ENCODE assay signal across 1 cellular context in genomic region chr1:214976665-214977064, GRCh38.
TF ChIP-seq lines count a peak whose summit lies in the region.

No MANE protein-coding gene starts in this region.

TF ChIP-seq in GM23338, 12 proteins besides CTCF, POLR2A, EP300 and RAD21 (continued from another document):
- TF ChIP-seq ZNF462 (CRISPR knock-in tag; IDR thresholded peaks at IDR 0.05), result no peak
- no peak for TF ChIP-seq EZH2 (IDR thresholded peaks at IDR 0.05; ENCODE audit: low read depth, unreplicated experiment)
- TF ChIP-seq EZH2phosphoT487 (IDR thresholded peaks at IDR 0.05; ENCODE audit: unreplicated experiment), result no peak
- TF ChIP-seq STAT1 (IDR thresholded peaks at IDR 0.05; ENCODE audit: unreplicated experiment), result no peak
- no peak for TF ChIP-seq ZNF331 (CRISPR knock-in tag; IDR thresholded peaks at IDR 0.05; ENCODE audit: low read depth)
- no peak for TF ChIP-seq CREB1 (CRISPR knock-in tag; IDR thresholded peaks at IDR 0.05; ENCODE audit: low read depth)
- TF ChIP-seq, protein P1, sequence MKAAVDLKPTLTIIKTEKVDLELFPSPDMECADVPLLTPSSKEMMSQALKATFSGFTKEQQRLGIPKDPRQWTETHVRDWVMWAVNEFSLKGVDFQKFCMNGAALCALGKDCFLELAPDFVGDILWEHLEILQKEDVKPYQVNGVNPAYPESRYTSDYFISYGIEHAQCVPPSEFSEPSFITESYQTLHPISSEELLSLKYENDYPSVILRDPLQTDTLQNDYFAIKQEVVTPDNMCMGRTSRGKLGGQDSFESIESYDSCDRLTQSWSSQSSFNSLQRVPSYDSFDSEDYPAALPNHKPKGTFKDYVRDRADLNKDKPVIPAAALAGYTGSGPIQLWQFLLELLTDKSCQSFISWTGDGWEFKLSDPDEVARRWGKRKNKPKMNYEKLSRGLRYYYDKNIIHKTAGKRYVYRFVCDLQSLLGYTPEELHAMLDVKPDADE (IDR thresholded peaks at IDR 0.05), result no peak
